In the genomic region with DNA sequence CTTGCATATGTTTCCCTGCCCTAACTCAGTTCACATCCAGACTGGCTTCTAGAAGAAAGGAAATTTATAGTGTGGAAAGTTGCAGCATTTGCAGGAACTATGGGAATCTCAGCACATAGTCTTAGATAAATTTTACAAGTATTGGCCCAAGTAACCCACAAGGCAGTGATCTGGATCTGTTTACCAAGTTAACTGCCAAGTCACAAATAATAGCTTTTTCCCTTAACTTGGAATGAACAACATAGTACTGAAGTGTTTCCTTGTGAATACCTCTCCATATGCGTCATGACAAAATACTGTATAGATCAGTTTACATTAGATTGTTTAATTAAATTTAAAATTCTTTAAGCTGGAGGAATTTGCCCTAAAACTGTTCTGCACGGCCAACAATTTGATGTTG, we compare ENCODE assay signal across 24 cellular contexts.
A peak's percentile ranks its signal among the peaks of the same experiment; 100 is the strongest.
DNase-seq lines count a peak whose midpoint lies in the region; ATAC-seq, FAIRE-seq and TF ChIP-seq lines count a peak whose summit lies in the region.
"Had no signal": no experiment of that assay in that cellular context is flagged by ENCODE, and none has a peak within 500 bp of the region (broad histone marks: within the 10 kb centered on the region; RNA-seq: fewer than 3 reads in every experiment).

No MANE protein-coding gene starts in this region.

- H3K27ac Mint-ChIP-seq in nephron: peak overlapping the region; percentile 53 to 91 (median 81)
- H3K27ac Mint-ChIP-seq: GM23338; memory B cell; stimulated activated naive CD8-positive, alpha-beta T cell treated with anti-CD3 and anti-CD28 coated beads, Interleukin-15, Interleukin-2, amounts not matched to agents 100 ng/mL and 50 ng/mL, for 24 hours; T-helper 2 cell treated with Interferon-gamma antibody and Interleukin-4, amounts not matched to agents 5 μg/mL and 100 μg/mL, for 36 hours had no signal

- H3K4me3 ChIP-seq in A549: no peak overlapping the region
- no peak overlapping the region for H3K4me3 ChIP-seq in bronchial epithelial cell (ENCODE audit: low read depth, low read length)
- H3K4me3 ChIP-seq in thyroid gland (replicated peaks in 1 of 3): no peak overlapping the region
- H3K4me3 ChIP-seq in Peyer's patch: no peak overlapping the region
- H3K4me3 ChIP-seq: GM23338, heart right ventricle had no signal

- WGBS in A549 (ENCODE audit: missing lambda C conversion rate): 52% methylated on average over 2 of the region's 2 CpGs
- 85 to 87% methylated on average over 2 of the region's 2 CpGs for WGBS in thyroid gland, 2 donors

- TF ChIP-seq EP300 in A549 (IDR thresholded peaks at IDR 0.05): no peak

- no peaks in the 10 kb centered on the region for H3K36me3 ChIP-seq in bronchial epithelial cell (ENCODE audit: control insufficient read depth, insufficient read depth, low read length)
- H3K36me3 ChIP-seq in thyroid gland: no peaks in the 10 kb centered on the region
- no peaks in the 10 kb centered on the region for H3K36me3 ChIP-seq in Peyer's patch
- H3K36me3 ChIP-seq: heart right ventricle had no signal

- ATAC-seq in A549 (peak in 1 of 2 experiments; percentile 38; a peak in 2 of 6 replicates), HG03342 (IDR thresholded peaks at IDR 0.05; ENCODE audit: unreplicated experiment) (no peak)
- ATAC-seq: activated T-cell treated with anti-CD3 and anti-CD28 coated beads, Interleukin-2, amount 50 U/mL, for 4 hours; foreskin keratinocyte; heart right ventricle had no signal

- DNase-seq in A549 (ENCODE audit: low read depth in 1 of 2, low spot score in 1 of 2) (peak in 1 of 2 experiments; percentile 28), GM04503 (ENCODE audit: low read depth) (peak; percentile 50), bronchial epithelial cell (ENCODE audit: low read depth) (peak; percentile 48), thyroid gland (no peak), Peyer's patch (no peak)
- DNase-seq: activated CD4-positive, alpha-beta T cell treated with anti-CD3 and anti-CD28 coated beads for 4 hours; activated naive CD4-positive, alpha-beta T cell; activated T-cell treated with anti-CD3 and anti-CD28 coated beads, Interleukin-2, amount 50 U/mL, for 4 hours; Calu3; foreskin keratinocyte; heart right ventricle; Kasumi-1; NCI-H146; NCI-H2107; NCI-H446; NCI-H774 had no signal

- H3K9me3 ChIP-seq in A549: no peaks in the 10 kb centered on the region
- no peaks in the 10 kb centered on the region for H3K9me3 ChIP-seq in thyroid gland
- no peaks in the 10 kb centered on the region for H3K9me3 ChIP-seq in Peyer's patch
- H3K9me3 ChIP-seq: heart right ventricle had no signal

- intact Hi-C loops in thyroid gland (cut with DNase I): no loop called here

- FAIRE-seq in A549 (lab: Jason Lieb, UNC) (no peak), bronchial epithelial cell (lab: Jason Lieb, UNC) (no peak)

- H3K4me1 ChIP-seq in A549 (peaks cover 38% of the 10 kb centered on the region), thyroid gland (peaks cover 5 to 15% of the 10 kb centered on the region in 2 donors), Peyer's patch (peaks cover 0 to 4% (median 0%) of the 10 kb centered on the region in 4 donors)
- H3K4me1 ChIP-seq: foreskin keratinocyte had no signal

- POLR2A ChIA-PET in A549 (lab: Yijun Ruan, JAX): no interaction called here

- no peak for TF ChIP-seq RAD21 in A549 (conservative IDR thresholded peaks at IDR 0.05 in 1 of 2, IDR thresholded peaks at IDR 0.05 in 1 of 2)

- H3K27me3 Mint-ChIP-seq in nephron (ENCODE audit: low read depth): no peaks in the 10 kb centered on the region
- H3K27me3 Mint-ChIP-seq: memory B cell; stimulated activated naive CD8-positive, alpha-beta T cell treated with anti-CD3 and anti-CD28 coated beads, Interleukin-15, Interleukin-2, amounts not matched to agents 100 ng/mL and 50 ng/mL, for 24 hours had no signal

- CTCF ChIA-PET in A549 (lab: Yijun Ruan, JAX): interaction anchor here (1.1 to 2.2 kb wide), 3 partner anchors 12 to 252 kb away, joined by 5 to 9 read pairs (median 5); no protein-coding TSS in a partner anchor

- no peaks in the 10 kb centered on the region for H3K9me3 Mint-ChIP-seq in nephron
- H3K9me3 Mint-ChIP-seq: activated T-cell treated with anti-CD3 and anti-CD28 coated beads, Interleukin-2, amount 50 U/mL, for 4 hours; GM23338; memory B cell; stimulated activated naive CD8-positive, alpha-beta T cell treated with anti-CD3 and anti-CD28 coated beads, Interleukin-15, Interleukin-2, amounts not matched to agents 100 ng/mL and 50 ng/mL, for 24 hours; T-helper 2 cell treated with Interferon-gamma antibody and Interleukin-4, amounts not matched to agents 5 μg/mL and 100 μg/mL, for 36 hours had no signal

- H3K4me3 Mint-ChIP-seq in nephron: no peak overlapping the region
- H3K4me3 Mint-ChIP-seq: activated T-cell treated with anti-CD3 and anti-CD28 coated beads, Interleukin-2, amount 50 U/mL, for 4 hours; GM23338; memory B cell; stimulated activated naive CD8-positive, alpha-beta T cell treated with anti-CD3 and anti-CD28 coated beads, Interleukin-15, Interleukin-2, amounts not matched to agents 100 ng/mL and 50 ng/mL, for 24 hours; T-helper 2 cell treated with Interferon-gamma antibody and Interleukin-4, amounts not matched to agents 5 μg/mL and 100 μg/mL, for 36 hours had no signal

- peak overlapping the region; percentile 53 for H3K4me2 ChIP-seq in A549
- H3K4me2 ChIP-seq: GM23338 had no signal

- H3K27me3 ChIP-seq in bronchial epithelial cell (ENCODE audit: control insufficient read depth, insufficient read depth, low read length) (no peaks in the 10 kb centered on the region), thyroid gland (no peaks in the 10 kb centered on the region), Peyer's patch (no peaks in the 10 kb centered on the region)
- H3K27me3 ChIP-seq: foreskin keratinocyte, heart right ventricle had no signal

- H3K36me3 Mint-ChIP-seq in nephron (ENCODE audit: low read depth): no peaks in the 10 kb centered on the region

- TF ChIP-seq POLR2A in A549 (IDR thresholded peaks at IDR 0.05; ENCODE audit: low read length) (no peak), thyroid gland (IDR thresholded peaks at IDR 0.05) (no peak), Peyer's patch (IDR thresholded peaks at IDR 0.05) (no peak)

- peak overlapping the region in 1 of 2 experiments; percentile 57; a peak in 2 of 6 replicates for H3K27ac ChIP-seq in A549
- peak overlapping the region in 1 of 3 donors; percentile 14 for H3K27ac ChIP-seq in thyroid gland
- H3K27ac ChIP-seq in Peyer's patch: no peak overlapping the region
- H3K27ac ChIP-seq: epithelial cell of prostate, foreskin keratinocyte, heart right ventricle, RWPE1 had no signal

- H3K4me1 Mint-ChIP-seq in nephron: peaks cover 44% of the 10 kb centered on the region
- H3K4me1 Mint-ChIP-seq: memory B cell had no signal

- TF ChIP-seq CTCF in A549 (IDR thresholded peaks at IDR 0.05): no peak
- TF ChIP-seq CTCF in bronchial epithelial cell (IDR thresholded peaks at IDR 0.05; ENCODE audit: insufficient read depth, low read length, severe bottlenecking): no peak
- no peak for TF ChIP-seq CTCF in nephron (IDR thresholded peaks at IDR 0.05; ENCODE audit: unreplicated experiment in 3 of 3)
- no peak for TF ChIP-seq CTCF in thyroid gland (IDR thresholded peaks at IDR 0.05)
- no peak for TF ChIP-seq CTCF in Peyer's patch (IDR thresholded peaks at IDR 0.05)

TF ChIP-seq in A549, 52 proteins besides CTCF, POLR2A, EP300 and RAD21:
- TF ChIP-seq SMC3 (IDR thresholded peaks at IDR 0.05) (no peak), HEYL (CRISPR knock-in tag; IDR thresholded peaks at IDR 0.05) (no peak), NFE2L2 (conservative IDR thresholded peaks at IDR 0.05; ENCODE audit: low read length) (no peak), FOSL2 (IDR thresholded peaks at IDR 0.05) (no peak), FOSL2 (CRISPR knock-in tag; IDR thresholded peaks at IDR 0.05) (no peak)
TF ChIP-seq in A549: peak in this region for 0.

Comparison
In these comparisons a context has a peak if more than half of its experiments do, and no peak if none do; other contexts are left out.
1. DNase-seq: peak in GM04503 (single experiment) and bronchial epithelial cell (single experiment); none in thyroid gland (0 of 2) and Peyer's patch (0 of 3).